18 cellular contexts compared by ENCODE assay signal in genomic region chr22:23246982-23247766, GRCh38.
DNase-seq lines count a peak whose midpoint lies in the region; ATAC-seq and TF ChIP-seq lines count a peak whose summit lies in the region.
"Had no signal": no experiment of that assay in that cellular context is flagged by ENCODE, and none has a peak within 500 bp of the region (broad histone marks: within the 10 kb centered on the region; RNA-seq: fewer than 3 reads in every experiment).

No MANE protein-coding gene starts in this region.

- peak overlapping the region in 1 of 11 experiments; percentile 6; a peak in 1 of 22 replicates for H3K27ac ChIP-seq in BLaER1 treated with 17β-estradiol and CSF1 and Interleukin-3, amounts not matched to agents 10 nM and 100 nM
- H3K27ac ChIP-seq in iPS-18a (ENCODE audit: low read length) (peak overlapping the region; percentile 10), stomach (peak overlapping the region in 2 of 5 donors; percentile 54 to 65), GM23248 (no peak overlapping the region)
- H3K27ac ChIP-seq: epithelial cell of prostate, right atrium auricular region had no signal

- H3K9me3 ChIP-seq in BLaER1 treated with 17β-estradiol and CSF1 and Interleukin-3, amounts not matched to agents 10 nM and 100 nM (replicated peaks in 1 of 11), result no peaks in the 10 kb centered on the region
- H3K9me3 ChIP-seq in iPS-18a (ENCODE audit: control insufficient read depth, low read depth, low read length), result no peaks in the 10 kb centered on the region
- H3K9me3 ChIP-seq in stomach, result no peaks in the 10 kb centered on the region
- no peaks in the 10 kb centered on the region for H3K9me3 ChIP-seq in GM23248 (ENCODE audit: low read depth)
- H3K9me3 ChIP-seq: left lung, right atrium auricular region had no signal

- TF ChIP-seq POLR2A in stomach (IDR thresholded peaks at IDR 0.05), result no peak

- no peaks in the 10 kb centered on the region for H3K9me2 ChIP-seq in GM23248 (ENCODE audit: insufficient read depth)

- no peak overlapping the region for H3K9ac ChIP-seq in BLaER1 treated with 17β-estradiol and CSF1 and Interleukin-3, amounts not matched to agents 10 nM and 100 nM
- H3K9ac ChIP-seq in iPS-18a (ENCODE audit: low read length) (no peak overlapping the region), GM23248 (no peak overlapping the region)

- no peak for ATAC-seq in GM18519 (IDR thresholded peaks at IDR 0.05; ENCODE audit: low FRiP score, unreplicated experiment)
- ATAC-seq: activated naive CD8-positive, alpha-beta T cell treated with anti-CD3 and anti-CD28 coated beads, Interleukin-2, amount 50 U/mL, for 24 hours; left lung; stimulated activated naive B cell treated with anti-CD40 and anti-IgM and Interleukin-4, amounts not matched to agents 10 μg/mL and 1 μg/mL and 100 μg/mL, for 72 hours had no signal

- H3K36me3 ChIP-seq in BLaER1 treated with 17β-estradiol and CSF1 and Interleukin-3, amounts not matched to agents 10 nM and 100 nM, result peaks cover 0 to 47% (median 8%) of the 10 kb centered on the region in 11 experiments; a peak in 14 of 22 replicates
- H3K36me3 ChIP-seq in iPS-18a (ENCODE audit: control insufficient read depth, low read depth, low read length) (no peaks in the 10 kb centered on the region), stomach (no peaks in the 10 kb centered on the region), GM23248 (ENCODE audit: low read depth) (no peaks in the 10 kb centered on the region)
- H3K36me3 ChIP-seq: left lung, right atrium auricular region had no signal

- in situ Hi-C loops in GM23248 (cut with MboI), result no loop called here

- DNase-seq in DMS53 treated with DMSO at 0.1 percent for 48 hours (lab: John Stamatoyannopoulos, UW; ENCODE audit: unreplicated experiment), result peak; percentile 19
- DNase-seq in NCI-H748 treated with DMSO at 0.1 percent for 48 hours (lab: John Stamatoyannopoulos, UW), result peak; percentile 61
- no peak for DNase-seq in stimulated activated naive CD4-positive, alpha-beta T cell treated with Interleukin-2 at 50 U/mL for 16 hours (lab: John Stamatoyannopoulos, UW)
- no peak for DNase-seq in stomach
- DNase-seq in GM23248, result no peak
- DNase-seq: activated naive CD8-positive, alpha-beta T cell treated with anti-CD3 and anti-CD28 coated beads, Interleukin-2, amount 50 U/mL, for 24 hours; GOT3; left lung; MM.1S; NCI-H524 treated with DMSO at 0.1 percent for 48 hours; Right ventricle myocardium superior; stimulated activated CD4-positive, alpha-beta T cell treated with anti-CD3 and anti-CD28 coated beads, Interleukin-4, amount 100 ng/mL, for 4 hours; stimulated activated naive B cell treated with anti-CD40 and anti-IgM and Interleukin-4, amounts not matched to agents 10 μg/mL and 1 μg/mL and 100 μg/mL, for 72 hours had no signal

- peaks cover 29 to 100% (median 94%) of the 10 kb centered on the region in 10 experiments for H3K4me1 ChIP-seq in BLaER1 treated with 17β-estradiol and CSF1 and Interleukin-3, amounts not matched to agents 10 nM and 100 nM
- H3K4me1 ChIP-seq in iPS-18a (ENCODE audit: control insufficient read depth, low read depth, low read length) (peaks cover 71% of the 10 kb centered on the region), stomach (peaks cover 38 to 98% (median 66%) of the 10 kb centered on the region in 4 donors), GM23248 (ENCODE audit: insufficient read depth) (peaks cover 37% of the 10 kb centered on the region)

- no peak for TF ChIP-seq EP300 in stomach (IDR thresholded peaks at IDR 0.05)

- H4K20me1 ChIP-seq in BLaER1 treated with 17β-estradiol and CSF1 and Interleukin-3, amounts not matched to agents 10 nM and 100 nM, result peaks cover 75 to 100% (median 98%) of the 10 kb centered on the region in 11 experiments
- no peaks in the 10 kb centered on the region; the same call in 1 of the 2 replicates for H4K20me1 ChIP-seq in GM23248 (ENCODE audit: insufficient read depth)

- intact Hi-C loops in stomach (cut with DNase I; ENCODE audit: low total_unique reads), result no loop called here

- H2AFZ ChIP-seq in GM23248, result no peak overlapping the region

- no peak overlapping the region for H3K4me3 ChIP-seq in BLaER1 treated with 17β-estradiol and CSF1 and Interleukin-3, amounts not matched to agents 10 nM and 100 nM
- no peak overlapping the region for H3K4me3 ChIP-seq in iPS-18a (ENCODE audit: low read length)
- no peak overlapping the region for H3K4me3 ChIP-seq in stomach
- H3K4me3 ChIP-seq in GM23248, result no peak overlapping the region
- H3K4me3 ChIP-seq: left lung, right atrium auricular region had no signal

- peaks cover 90% of the 10 kb centered on the region for H3K79me2 ChIP-seq in GM23248 (ENCODE audit: insufficient read depth)

- H3F3A ChIP-seq in GM23248 (ENCODE audit: insufficient read depth), result 0 out of 2 replicates have a peak, but pooled peaks cover 6% of the 10 kb centered on the region

- peak overlapping the region in 10 of 11 experiments; percentile 7 to 74 (median 48); a peak in 14 of 22 replicates for H3K4me2 ChIP-seq in BLaER1 treated with 17β-estradiol and CSF1 and Interleukin-3, amounts not matched to agents 10 nM and 100 nM
- no peak overlapping the region for H3K4me2 ChIP-seq in GM23248 (ENCODE audit: unreplicated experiment)

- WGBS in stomach, 5 donors, result 58 to 77% (median 65%) methylated on average over 13 of the region's 13 CpGs
- WGBS in GM23248 (ENCODE audit: low coverage in 1 of 2, low lambda C conversion rate in 2 of 2, missing lambda C conversion rate in 2 of 2), 2 experiments, result 95 to 98% methylated on average over 13 of the region's 13 CpGs

- no peak for TF ChIP-seq CTCF in stomach (IDR thresholded peaks at IDR 0.05)

- no peaks in the 10 kb centered on the region for H3K27me3 ChIP-seq in BLaER1 treated with 17β-estradiol and CSF1 and Interleukin-3, amounts not matched to agents 10 nM and 100 nM
- no peaks in the 10 kb centered on the region for H3K27me3 ChIP-seq in iPS-18a (ENCODE audit: control insufficient read depth, insufficient read depth, low read length)
- no peaks in the 10 kb centered on the region for H3K27me3 ChIP-seq in stomach
- H3K27me3 ChIP-seq in GM23248 (replicated peaks; ENCODE audit: insufficient read depth), result no peaks in the 10 kb centered on the region
- H3K27me3 ChIP-seq: left lung, right atrium auricular region had no signal

Comparison
In these comparisons a context has a peak if more than half of its experiments do, and no peak if none do; other contexts are left out.
1. DNase-seq: peak in DMS53 treated with DMSO at 0.1 percent for 48 hours (single experiment) and NCI-H748 treated with DMSO at 0.1 percent for 48 hours (single experiment); none in stimulated activated naive CD4-positive, alpha-beta T cell treated with Interleukin-2 at 50 U/mL for 16 hours (single experiment), stomach (single experiment) and GM23248 (single experiment).